1 cellular context compared by ENCODE assay signal in genomic region chr10:16989826-16990293, GRCh38.
TF ChIP-seq lines count a peak whose summit lies in the region.

No MANE protein-coding gene starts in this region.

TF ChIP-seq in GM23338, 12 proteins besides CTCF, POLR2A, EP300 and RAD21 (continued from another document):
- TF ChIP-seq ZNF462 (CRISPR knock-in tag; IDR thresholded peaks at IDR 0.05) (peak; percentile 88), ETS1 (IDR thresholded peaks at IDR 0.05) (no peak), POLR2AphosphoS5 (IDR thresholded peaks at IDR 0.05; ENCODE audit: low read depth) (no peak)
TF ChIP-seq in GM23338: peak in this region for 1.
